In genomic region chr16:1746693-1747195, GRCh38 we compare ENCODE assay signal across 15 cellular contexts. TPM values are rescaled to one million over a fixed set of nuclear protein-coding genes. Genes with fewer than 3 reads are reported as not detected.
A peak's percentile ranks its signal among the peaks of the same experiment; 100 is the strongest.
DNase-seq lines count a peak whose midpoint lies in the region; ATAC-seq and TF ChIP-seq lines count a peak whose summit lies in the region.
"Had no signal": no experiment of that assay in that cellular context is flagged by ENCODE, and none has a peak within 500 bp of the region (broad histone marks: within the 10 kb centered on the region; RNA-seq: fewer than 3 reads in every experiment).

No MANE protein-coding gene starts in this region.

- no peak overlapping the region for H3K23ac ChIP-seq in mesenchymal stem cell (ENCODE audit: low read length in 2 of 2)

- peaks cover 22% of the 10 kb centered on the region for H3K4me1 ChIP-seq in mesenchymal stem cell (ENCODE audit: control insufficient read depth, insufficient read depth, low read depth, low read length)
- no peaks in the 10 kb centered on the region for H3K4me1 ChIP-seq in uterus
- H3K4me1 ChIP-seq: colonic mucosa, heart right ventricle had no signal

- in situ Hi-C loops in Caki2 (cut with HindIII; ENCODE audit: low pct_unique_long_range_greater_than_20kb, low sequenced_read_pairs), result no loop called here

- peak overlapping the region in 1 of 2 experiments; percentile 25 for H3K4ac ChIP-seq in mesenchymal stem cell (ENCODE audit: low read depth in 1 of 2, low read length in 2 of 2)

- H3K4me2 ChIP-seq in mesenchymal stem cell (ENCODE audit: low read length, poor library complexity, severe bottlenecking), result peak overlapping the region; percentile 29

- POLR2A ChIA-PET in RWPE1 (lab: Yijun Ruan, JAX; ENCODE audit: low non-redundant PET), result no interaction called here

- WGBS in mesenchymal stem cell, result 90% methylated on average over 29 of the region's 31 CpGs

- H3K14ac ChIP-seq in mesenchymal stem cell (ENCODE audit: low read length in 2 of 2), result no peak overlapping the region

- H3K9ac ChIP-seq in mesenchymal stem cell (ENCODE audit: low read length), result no peak overlapping the region

- peak overlapping the region; percentile 54 for H2BK5ac ChIP-seq in mesenchymal stem cell (ENCODE audit: low read depth, low read length, poor library complexity, severe bottlenecking)

- no peak overlapping the region for H3K27ac Mint-ChIP-seq in stimulated activated effector memory CD8-positive, alpha-beta T cell treated with anti-CD3 and anti-CD28 coated beads, Interleukin-12 subunit alpha, Interleukin-12 subunit beta, amount 100 ng/mL, for 72 hours
- H3K27ac Mint-ChIP-seq: activated T-cell treated with anti-CD3 and anti-CD28 coated beads, Interleukin-2, amount 50 U/mL, for 72 hours had no signal

- H3K9me3 Mint-ChIP-seq in stimulated activated effector memory CD8-positive, alpha-beta T cell treated with anti-CD3 and anti-CD28 coated beads, Interleukin-12 subunit alpha, Interleukin-12 subunit beta, amount 100 ng/mL, for 72 hours, result no peaks in the 10 kb centered on the region
- H3K9me3 Mint-ChIP-seq: activated T-cell treated with anti-CD3 and anti-CD28 coated beads, Interleukin-2, amount 50 U/mL, for 72 hours had no signal

- DNase-seq in Caki2 (ENCODE audit: low read depth) (peak; percentile 50), RWPE1 (ENCODE audit: low spot score) (no peak), mesenchymal stem cell (peak; percentile 10), uterus (no peak), NCI-H1694 treated with DMSO at 0.1 percent for 48 hours (lab: John Stamatoyannopoulos, UW) (no peak)
- no peak for DNase-seq in stimulated activated effector memory CD8-positive, alpha-beta T cell treated with anti-CD3 and anti-CD28 coated beads, Interleukin-12 subunit alpha, Interleukin-12 subunit beta, amount 100 ng/mL, for 72 hours (ENCODE audit: low spot score in 2 of 2)
- DNase-seq: activated CD4-positive, alpha-beta T cell treated with anti-CD3 and anti-CD28 coated beads, Interleukin-2, amount 50 U/mL, for 48 hours; activated T-cell treated with anti-CD3 and anti-CD28 coated beads, Interleukin-2, amount 50 U/mL, for 72 hours; AML-193; colonic mucosa; DMS 273 treated with DMSO at 0.1 percent for 48 hours; erythroblast; heart right ventricle; NCI-H345 had no signal

- peak overlapping the region in 1 of 2 experiments; percentile 38 for H3K18ac ChIP-seq in mesenchymal stem cell (ENCODE audit: low read depth in 1 of 2, low read length in 2 of 2)

- peak overlapping the region; percentile 8 to 49 for H2BK12ac ChIP-seq in mesenchymal stem cell (ENCODE audit: low read length in 2 of 2)

- H3K36me3 Mint-ChIP-seq in stimulated activated effector memory CD8-positive, alpha-beta T cell treated with anti-CD3 and anti-CD28 coated beads, Interleukin-12 subunit alpha, Interleukin-12 subunit beta, amount 100 ng/mL, for 72 hours, result peaks cover 51% of the 10 kb centered on the region

- TF ChIP-seq POLR2A in uterus (IDR thresholded peaks at IDR 0.05), result no peak

- H2AK5ac ChIP-seq in mesenchymal stem cell (ENCODE audit: low read length, severe bottlenecking), result peak overlapping the region; percentile 85

- no peaks in the 10 kb centered on the region for H3K9me3 ChIP-seq in mesenchymal stem cell (ENCODE audit: control insufficient read depth, low read length)
- no peaks in the 10 kb centered on the region for H3K9me3 ChIP-seq in uterus
- H3K9me3 ChIP-seq: colonic mucosa, heart right ventricle had no signal

- peak overlapping the region; percentile 84 for H4K91ac ChIP-seq in mesenchymal stem cell (ENCODE audit: low read length)

- no peak overlapping the region for H2BK15ac ChIP-seq in mesenchymal stem cell (ENCODE audit: low read depth, poor library complexity, severe bottlenecking)

- TF ChIP-seq CTCF in RWPE1 (conservative IDR thresholded peaks at IDR 0.05; ENCODE audit: low read depth) (no peak), uterus (IDR thresholded peaks at IDR 0.05) (no peak)

- peaks cover 79 to 80% of the 10 kb centered on the region in 2 experiments for H3K36me3 ChIP-seq in mesenchymal stem cell (ENCODE audit: control insufficient read depth in 1 of 2, insufficient read depth in 2 of 2, low read depth in 1 of 2, low read length in 2 of 2)
- no peaks in the 10 kb centered on the region for H3K36me3 ChIP-seq in uterus
- H3K36me3 ChIP-seq: colonic mucosa had no signal

- H3K4me3 ChIP-seq in mesenchymal stem cell (ENCODE audit: insufficient read depth in 1 of 2, low read depth in 1 of 2, low read length in 2 of 2) (no peak overlapping the region), uterus (no peak overlapping the region)
- H3K4me3 ChIP-seq: colonic mucosa, heart right ventricle, SK-N-MC had no signal

- H3K4me1 Mint-ChIP-seq in stimulated activated effector memory CD8-positive, alpha-beta T cell treated with anti-CD3 and anti-CD28 coated beads, Interleukin-12 subunit alpha, Interleukin-12 subunit beta, amount 100 ng/mL, for 72 hours, result no peaks in the 10 kb centered on the region

- no peak overlapping the region for H2AFZ ChIP-seq in mesenchymal stem cell (ENCODE audit: low read depth, low read length)

- H3K79me1 ChIP-seq in mesenchymal stem cell (replicated peaks; ENCODE audit: low read length, poor library complexity, severe bottlenecking), result peaks cover 34% of the 10 kb centered on the region

- H3K27me3 ChIP-seq in mesenchymal stem cell (ENCODE audit: control insufficient read depth in 1 of 2, insufficient read depth in 1 of 2, low read length in 2 of 2) (no peaks in the 10 kb centered on the region), uterus (no peaks in the 10 kb centered on the region)
- H3K27me3 ChIP-seq: colonic mucosa, heart right ventricle had no signal

- no peak for ATAC-seq in stimulated activated effector memory CD8-positive, alpha-beta T cell treated with anti-CD3 and anti-CD28 coated beads, Interleukin-12 subunit alpha, Interleukin-12 subunit beta, amount 100 ng/mL, for 72 hours
- ATAC-seq: activated T-cell treated with anti-CD3 and anti-CD28 coated beads, Interleukin-2, amount 50 U/mL, for 72 hours; heart right ventricle had no signal

- intact Hi-C loops in uterus (cut with DNase I; ENCODE audit: low total_unique reads), result no loop called here

- H3K27ac ChIP-seq in RWPE1 (peak overlapping the region; percentile 48), mesenchymal stem cell (ENCODE audit: low read length, poor library complexity, severe bottlenecking) (peak overlapping the region; percentile 99), uterus (no peak overlapping the region)
- H3K27ac ChIP-seq: colonic mucosa, heart right ventricle, SK-N-MC had no signal

- CTCF ChIA-PET in RWPE1 (lab: Yijun Ruan, JAX), result interaction anchor here (1.4 to 1.5 kb wide), 2 partner anchors 23 to 41 kb away, joined by 5 to 11 read pairs; partner anchors contain the start of gene MAPK8IP3

- H2BK120ac ChIP-seq in mesenchymal stem cell (ENCODE audit: low read depth, low read length), result peak overlapping the region; percentile 27

- H3K4me3 Mint-ChIP-seq in stimulated activated effector memory CD8-positive, alpha-beta T cell treated with anti-CD3 and anti-CD28 coated beads, Interleukin-12 subunit alpha, Interleukin-12 subunit beta, amount 100 ng/mL, for 72 hours, result no peak overlapping the region
- H3K4me3 Mint-ChIP-seq: activated T-cell treated with anti-CD3 and anti-CD28 coated beads, Interleukin-2, amount 50 U/mL, for 72 hours had no signal

- no peak overlapping the region for H4K8ac ChIP-seq in mesenchymal stem cell (ENCODE audit: low read length)

RNA-seq across cellular contexts. Expression of gene NME3, which starts 24.6 kb away (rescaled TPM):
- total RNA-seq in Caki2 (2014; rRNA removed; shearing (Covaris generic); ENCODE audit: low replicate concordance), result 218 and 272 TPM in 2 replicates
- 49.3 TPM for polyA plus RNA-seq in mesenchymal stem cell (2013, experiment 1 of 2)
- polyA plus RNA-seq in mesenchymal stem cell (2013, experiment 2 of 2), result 48.0 TPM
- total RNA-seq in uterus, result 100 to 1,000 TPM in 1 of 4 donors, 10 to 100 TPM in 3; 35.3 to 208 (median 59.7) TPM

RNA-seq across cellular contexts. Expression of gene EME2, which starts 25.9 kb away (rescaled TPM):
- 3.5 and 8.9 TPM in 2 replicates for total RNA-seq in Caki2 (2014; rRNA removed; shearing (Covaris generic); ENCODE audit: low replicate concordance)
- 5.6 TPM for polyA plus RNA-seq in mesenchymal stem cell (2013, experiment 1 of 2)
- 4.7 TPM for polyA plus RNA-seq in mesenchymal stem cell (2013, experiment 2 of 2)
- 10 to 100 TPM in 2 of 4 donors, 1 to 10 TPM in 2; 2.6 to 28.2 (median 8.0) TPM for total RNA-seq in uterus

RNA-seq across cellular contexts. Expression of gene MRPS34, which starts 26.2 kb away (rescaled TPM):
- 434 and 458 TPM in 2 replicates for total RNA-seq in Caki2 (2014; rRNA removed; shearing (Covaris generic); ENCODE audit: low replicate concordance)
- polyA plus RNA-seq in mesenchymal stem cell (2013, experiment 1 of 2), result 102 TPM
- 101 TPM for polyA plus RNA-seq in mesenchymal stem cell (2013, experiment 2 of 2)
- 100 to 1,000 TPM in 1 of 4 donors, 10 to 100 TPM in 3; 37.3 to 158 (median 52.5) TPM for total RNA-seq in uterus

RNA-seq across cellular contexts. Expression of gene SPSB3, which starts 35.6 kb away (rescaled TPM):
- total RNA-seq in Caki2 (2014; rRNA removed; shearing (Covaris generic); ENCODE audit: low replicate concordance), result 87.3 and 107 TPM in 2 replicates
- polyA plus RNA-seq in mesenchymal stem cell (2013, experiment 1 of 2), result 15.8 TPM
- polyA plus RNA-seq in mesenchymal stem cell (2013, experiment 2 of 2), result 14.9 TPM
- total RNA-seq in uterus, result 10 to 100 TPM; 24.8 to 67.4 (median 55.8) TPM

RNA-seq across cellular contexts. Expression of gene NUBP2, which starts 36.0 kb away (rescaled TPM):
- total RNA-seq in Caki2 (2014; rRNA removed; shearing (Covaris generic); ENCODE audit: low replicate concordance), result 233 and 346 TPM in 2 replicates
- 34.4 TPM for polyA plus RNA-seq in mesenchymal stem cell (2013, experiment 1 of 2)
- polyA plus RNA-seq in mesenchymal stem cell (2013, experiment 2 of 2), result 35.3 TPM
- 10 to 100 TPM; 40.5 to 54.6 (median 47.2) TPM for total RNA-seq in uterus

Comparison
In these comparisons a context has a peak if more than half of its experiments do, and no peak if none do; other contexts are left out.
1. DNase-seq: peak in Caki2 (single experiment) and mesenchymal stem cell (single experiment); none in RWPE1 (single experiment), uterus (0 of 2), NCI-H1694 treated with DMSO at 0.1 percent for 48 hours (single experiment) and stimulated activated effector memory CD8-positive, alpha-beta T cell treated with anti-CD3 and anti-CD28 coated beads, Interleukin-12 subunit alpha, Interleukin-12 subunit beta, amount 100 ng/mL, for 72 hours (0 of 2).
2. H3K27ac ChIP-seq: peak in RWPE1 (single experiment) and mesenchymal stem cell (single experiment); none in uterus (0 of 2).